Comparison of ENCODE assay signal across 1 cellular context in the genomic region with DNA sequence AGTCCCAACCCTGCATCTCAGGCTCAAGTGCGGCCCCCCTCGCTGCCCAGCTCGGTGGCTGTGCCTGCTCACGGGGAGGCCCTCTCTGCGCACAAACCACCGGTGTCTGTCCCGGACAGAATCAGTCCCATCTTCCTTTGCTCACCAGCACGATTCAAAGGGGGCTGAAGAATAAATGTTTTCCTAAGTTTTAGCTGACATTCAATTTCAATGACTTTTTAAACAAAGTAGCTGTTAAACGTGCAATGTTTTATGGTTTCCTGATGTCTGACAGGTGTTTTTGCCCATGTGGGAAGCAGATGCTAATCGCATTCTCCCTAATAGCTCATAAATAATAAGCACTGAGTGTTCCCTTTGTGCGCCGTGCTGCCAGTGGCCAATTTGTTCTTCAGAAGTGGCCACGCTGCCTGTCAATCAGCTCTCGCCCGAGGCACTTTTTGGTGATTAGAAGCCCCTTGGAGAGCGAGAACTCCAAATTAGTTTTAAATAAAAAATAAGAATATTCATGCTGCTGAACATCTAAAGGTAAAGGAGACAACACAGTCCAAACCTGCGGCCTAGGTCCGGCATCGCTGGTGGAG.
TF ChIP-seq lines count a peak whose summit lies in the region.

No MANE protein-coding gene starts in this region.

TF ChIP-seq in H1, 55 proteins besides CTCF, POLR2A, EP300 and RAD21:
- no peak for TF ChIP-seq CHD2 (IDR thresholded peaks at IDR 0.05; ENCODE audit: low read length)
- no peak for TF ChIP-seq CHD1 (IDR thresholded peaks at IDR 0.05; ENCODE audit: low read depth, low read length)
